Comparison of ENCODE assay signal across 24 cellular contexts in genomic region chr13:32008518-32009175, GRCh38.
"Had no signal": no experiment of that assay in that cellular context is flagged by ENCODE, and none has a peak within 500 bp of the region (broad histone marks: within the 10 kb centered on the region; RNA-seq: fewer than 3 reads in every experiment).

No MANE protein-coding gene starts in this region.

- DNase-seq: activated CD4-positive, alpha-beta T cell treated with anti-CD3 and anti-CD28 coated beads for 36 hours; activated CD4-positive, alpha-beta T cell treated with anti-CD3 and anti-CD28 coated beads, Interleukin-2, amount 10 ng/mL, durations not matched to agents 7 days and 5 days; activated CD4-positive, alpha-beta T cell treated with anti-CD3 and anti-CD28 coated beads, Interleukin-2, amount 50 U/mL, for 48 hours; activated CD8-positive, alpha-beta T cell treated with anti-CD3 and anti-CD28 coated beads, Interleukin-2, amount 10 ng/mL, durations not matched to agents 7 days and 5 days; activated naive CD4-positive, alpha-beta T cell treated with anti-CD3 and anti-CD28 coated beads, Interleukin-2, amount 10 ng/mL, durations not matched to agents 7 days and 5 days; activated naive CD8-positive, alpha-beta T cell treated with anti-CD3 and anti-CD28 coated beads, Interleukin-2, amount 50 U/mL, for 24 hours; activated T-cell treated with anti-CD3 and anti-CD28 coated beads, Interleukin-2, amount 50 U/mL, for 4 hours; anterior cingulate cortex; cerebellar nuclear complex; NCI-H1048; NCI-H1105 treated with DMSO at 0.1 percent for 48 hours; NCI-H1436; NCI-H1694; NCI-H1930; NCI-H2081 treated with DMSO at 0.1 percent for 48 hours; NCI-H446; NCI-H510A treated with DMSO at 0.1 percent for 48 hours; NCI-H526 treated with DMSO at 0.1 percent for 48 hours; NK-92 treated with Interleukin-12 subunit alpha and Interleukin-12 subunit beta, amount 100 ng/mL, for 24 hours; OCI-M1; Right ventricle myocardium superior had no signal

- ATAC-seq: activated CD4-positive, alpha-beta T cell treated with anti-CD3 and anti-CD28 coated beads for 36 hours; activated CD4-positive, CD25-positive, alpha-beta regulatory T cell treated with anti-CD3 and anti-CD28 coated beads, Interleukin-2, amount 50 U/mL, for 24 hours; activated CD8-positive, alpha-beta T cell treated with anti-CD3 and anti-CD28 coated beads, Interleukin-2, amount 10 ng/mL, durations not matched to agents 7 days and 5 days; activated naive CD8-positive, alpha-beta T cell treated with anti-CD3 and anti-CD28 coated beads, Interleukin-2, amount 50 U/mL, for 24 hours; activated T-cell treated with anti-CD3 and anti-CD28 coated beads, Interleukin-2, amount 50 U/mL, for 4 hours; K562; WTC11 had no signal

- H3K4me3 ChIP-seq: K562 had no signal
